Comparison of ENCODE assay signal across 19 cellular contexts in the genomic region with DNA sequence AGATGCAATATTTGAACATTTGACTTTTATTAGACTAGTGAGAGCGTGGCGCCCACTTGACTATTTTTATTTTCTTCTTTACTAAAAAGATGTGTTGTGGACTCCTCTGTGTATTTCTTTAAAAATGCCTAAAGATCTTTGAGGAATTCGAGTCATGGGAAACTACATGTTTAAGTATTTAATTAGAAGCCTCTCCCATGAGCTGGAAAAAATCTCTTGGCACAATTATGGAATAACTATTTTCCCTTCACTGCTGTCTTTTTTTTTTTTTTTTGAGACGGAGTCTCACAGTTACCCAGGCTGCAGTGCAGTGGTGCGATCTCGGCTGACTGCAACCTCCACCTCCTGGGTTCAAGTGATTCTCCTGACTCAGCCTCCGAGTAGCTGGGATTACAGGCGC.
"Had no signal": no experiment of that assay in that cellular context is flagged by ENCODE, and none has a peak within 500 bp of the region (broad histone marks: within the 10 kb centered on the region; RNA-seq: fewer than 3 reads in every experiment).

No MANE protein-coding gene starts in this region.

- H3K27ac ChIP-seq: lower lobe of right lung, prostate gland, thoracic aorta had no signal

- H3K4me3 ChIP-seq: lower lobe of right lung, prostate gland, stomach, thoracic aorta had no signal

- H3K27me3 Mint-ChIP-seq: activated naive CD8-positive, alpha-beta T cell treated with anti-CD3 and anti-CD28 coated beads, Interleukin-2, amount 50 U/mL, for 24 hours; central memory CD8-positive, alpha-beta T cell; naive thymus-derived CD8-positive, alpha-beta T cell had no signal

- H3K9me3 ChIP-seq: lower lobe of right lung, prostate gland, stomach, thoracic aorta had no signal

- H3K27ac Mint-ChIP-seq: activated CD8-positive, alpha-beta T cell treated with anti-CD3 and anti-CD28 coated beads, Interleukin-2, amount 10 ng/mL, durations not matched to agents 7 days and 5 days; activated naive CD8-positive, alpha-beta T cell treated with anti-CD3 and anti-CD28 coated beads, Interleukin-2, amount 50 U/mL, for 24 hours; naive thymus-derived CD8-positive, alpha-beta T cell; T-helper 1 cell treated with Interleukin-12 subunit alpha and Interleukin-12 subunit beta and Interleukin-4 antibody, amounts not matched to agents 30 μg/mL and 1 μg/mL, for 36 hours had no signal

- DNase-seq: activated CD4-positive, alpha-beta T cell treated with anti-CD3 and anti-CD28 coated beads for 48 hours; activated CD8-positive, alpha-beta memory T cell treated with anti-CD3 and anti-CD28 coated beads, Interleukin-2, amount 50 U/mL, for 48 hours; activated CD8-positive, alpha-beta T cell treated with anti-CD3 and anti-CD28 coated beads, Interleukin-2, amount 10 ng/mL, durations not matched to agents 7 days and 5 days; activated naive CD4-positive, alpha-beta T cell treated with Interleukin-2 at 50 U/mL for 16 hours; activated naive CD8-positive, alpha-beta T cell treated with anti-CD3 and anti-CD28 coated beads, Interleukin-2, amount 50 U/mL, for 24 hours; cortex of kidney; effector memory CD4-positive, alpha-beta T cell; glutamatergic neuron; immature natural killer cell; lower lobe of right lung; naive thymus-derived CD8-positive, alpha-beta T cell; occipital lobe; stimulated activated CD4-positive, alpha-beta T cell treated with anti-CD3 and anti-CD28 coated beads, Interleukin-4, amount 100 ng/mL, for 1 hour; stimulated activated CD8-positive, alpha-beta memory T cell treated with anti-CD3 and anti-CD28 coated beads, Interleukin-4, amount 100 ng/mL, for 48 hours; stomach had no signal

- H3K27me3 ChIP-seq: stomach had no signal

- H3K9me3 Mint-ChIP-seq: activated naive CD8-positive, alpha-beta T cell treated with anti-CD3 and anti-CD28 coated beads, Interleukin-2, amount 50 U/mL, for 24 hours; central memory CD8-positive, alpha-beta T cell; immature natural killer cell; naive thymus-derived CD8-positive, alpha-beta T cell; T-helper 1 cell treated with Interleukin-12 subunit alpha and Interleukin-12 subunit beta and Interleukin-4 antibody, amounts not matched to agents 30 μg/mL and 1 μg/mL, for 36 hours had no signal

- H3K36me3 ChIP-seq: prostate gland, thoracic aorta had no signal

- H3K4me1 ChIP-seq: lower lobe of right lung, prostate gland had no signal

- H3K4me3 Mint-ChIP-seq: activated CD8-positive, alpha-beta T cell treated with anti-CD3 and anti-CD28 coated beads, Interleukin-2, amount 10 ng/mL, durations not matched to agents 7 days and 5 days; activated naive CD8-positive, alpha-beta T cell treated with anti-CD3 and anti-CD28 coated beads, Interleukin-2, amount 50 U/mL, for 24 hours; central memory CD8-positive, alpha-beta T cell; immature natural killer cell; naive thymus-derived CD8-positive, alpha-beta T cell; T-helper 1 cell treated with Interleukin-12 subunit alpha and Interleukin-12 subunit beta and Interleukin-4 antibody, amounts not matched to agents 30 μg/mL and 1 μg/mL, for 36 hours had no signal
